1 cellular context compared by ENCODE assay signal in genomic region chr3:62003833-62004232, GRCh38.
TF ChIP-seq lines count a peak whose summit lies in the region.

No MANE protein-coding gene starts in this region.

TF ChIP-seq in SK-N-SH treated with all-trans-retinoic acid at 6 μM for 48 hours, 23 proteins besides CTCF, POLR2A, EP300 and RAD21 (continued from another document):
- TF ChIP-seq PATZ1 (CRISPR knock-in tag; IDR thresholded peaks at IDR 0.05; ENCODE audit: borderline replicate concordance) = no peak
- no peak for TF ChIP-seq ZFP3 (CRISPR knock-in tag; IDR thresholded peaks at IDR 0.05)
- TF ChIP-seq ZNF8 (CRISPR knock-in tag; IDR thresholded peaks at IDR 0.05) = no peak
